ENCODE assay signal across 13 cellular contexts in genomic region chr16:85221810-85222150, GRCh38.
"Had no signal": no experiment of that assay in that cellular context is flagged by ENCODE, and none has a peak within 500 bp of the region (broad histone marks: within the 10 kb centered on the region; RNA-seq: fewer than 3 reads in every experiment).

No MANE protein-coding gene starts in this region.

- H3K27ac ChIP-seq: pancreas, tibial artery, vagina had no signal

- H3K27me3 ChIP-seq: pancreas, tibial artery, vagina had no signal

- H3K9me3 ChIP-seq: pancreas, tibial artery, vagina had no signal

- H3K36me3 ChIP-seq: pancreas, tibial artery, vagina had no signal

- H3K4me3 ChIP-seq: pancreas, tibial artery, vagina had no signal

- DNase-seq: activated CD4-positive, alpha-beta memory T cell treated with anti-CD3 and anti-CD28 coated beads, Interleukin-2, amount 10 ng/mL, durations not matched to agents 7 days and 5 days; activated gamma-delta T cell treated with Interleukin-2 at 50 U/mL for 16 hours; activated naive CD8-positive, alpha-beta T cell treated with anti-CD3 and anti-CD28 coated beads for 36 hours; activated T-cell treated with anti-CD3 and anti-CD28 coated beads, Interleukin-2, amount 50 U/mL, for 48 hours; cerebellar nuclear complex; erythroblast; left colon; pancreas; stimulated activated CD4-positive, alpha-beta T cell treated with anti-CD3 and anti-CD28 coated beads, Interleukin-15, amount 100 ng/mL, for 24 hours; stimulated activated CD4-positive, alpha-beta T cell treated with anti-CD3 and anti-CD28 coated beads, Interleukin-4, amount 100 ng/mL, for 24 hours; T-helper 9 cell; tibial artery had no signal
